ENCODE assay signal across 1 cellular context in the genomic region with DNA sequence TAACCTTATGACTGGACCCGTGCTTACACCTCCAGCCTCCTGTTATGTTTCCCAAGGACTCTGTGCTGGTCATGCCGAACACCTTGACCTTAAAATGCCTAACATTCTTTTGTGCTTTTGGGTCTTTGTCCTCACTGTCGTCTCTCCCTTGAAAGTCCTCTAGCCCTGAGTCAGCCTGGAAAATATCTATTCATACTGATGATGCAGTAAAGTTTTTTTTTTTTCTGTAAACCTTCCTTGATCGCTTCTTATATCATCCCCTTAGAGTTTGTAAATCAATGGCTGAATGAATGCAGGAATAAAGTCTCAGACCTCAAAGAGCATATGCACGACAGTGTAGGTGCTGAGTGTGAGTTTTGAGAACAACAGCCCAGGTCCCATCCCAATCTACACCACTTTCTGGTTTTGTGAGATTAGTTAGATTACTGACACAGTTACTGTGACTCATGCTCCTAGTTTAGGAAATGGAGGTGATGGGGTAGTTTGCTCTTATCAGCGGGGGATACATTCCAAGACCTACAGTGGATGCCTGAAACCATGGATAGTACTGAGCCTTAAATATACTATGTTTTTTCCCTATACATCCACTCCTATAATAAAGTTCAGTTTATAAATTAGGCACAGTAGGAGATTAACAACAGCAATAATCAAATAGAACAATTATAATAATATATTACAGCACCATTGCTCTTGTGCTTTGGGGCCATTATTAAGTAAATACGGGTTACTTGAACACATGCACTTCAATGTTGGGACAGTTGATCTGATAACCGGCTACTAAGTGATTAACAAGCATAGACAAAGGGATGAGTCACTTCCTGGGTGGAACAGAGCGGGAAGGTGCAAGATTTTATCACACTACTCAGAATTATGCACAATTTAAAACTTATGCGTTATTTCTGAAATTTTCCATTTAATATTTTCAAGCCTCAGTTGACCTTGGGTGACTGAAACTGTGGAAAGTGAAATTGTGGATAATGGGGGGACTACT.
TF ChIP-seq lines count a peak whose summit lies in the region.

No MANE protein-coding gene starts in this region.

TF ChIP-seq in K562, 482 proteins besides CTCF, POLR2A, EP300 and RAD21 (continued from another document and continues in another):
- TF ChIP-seq, protein P1, sequence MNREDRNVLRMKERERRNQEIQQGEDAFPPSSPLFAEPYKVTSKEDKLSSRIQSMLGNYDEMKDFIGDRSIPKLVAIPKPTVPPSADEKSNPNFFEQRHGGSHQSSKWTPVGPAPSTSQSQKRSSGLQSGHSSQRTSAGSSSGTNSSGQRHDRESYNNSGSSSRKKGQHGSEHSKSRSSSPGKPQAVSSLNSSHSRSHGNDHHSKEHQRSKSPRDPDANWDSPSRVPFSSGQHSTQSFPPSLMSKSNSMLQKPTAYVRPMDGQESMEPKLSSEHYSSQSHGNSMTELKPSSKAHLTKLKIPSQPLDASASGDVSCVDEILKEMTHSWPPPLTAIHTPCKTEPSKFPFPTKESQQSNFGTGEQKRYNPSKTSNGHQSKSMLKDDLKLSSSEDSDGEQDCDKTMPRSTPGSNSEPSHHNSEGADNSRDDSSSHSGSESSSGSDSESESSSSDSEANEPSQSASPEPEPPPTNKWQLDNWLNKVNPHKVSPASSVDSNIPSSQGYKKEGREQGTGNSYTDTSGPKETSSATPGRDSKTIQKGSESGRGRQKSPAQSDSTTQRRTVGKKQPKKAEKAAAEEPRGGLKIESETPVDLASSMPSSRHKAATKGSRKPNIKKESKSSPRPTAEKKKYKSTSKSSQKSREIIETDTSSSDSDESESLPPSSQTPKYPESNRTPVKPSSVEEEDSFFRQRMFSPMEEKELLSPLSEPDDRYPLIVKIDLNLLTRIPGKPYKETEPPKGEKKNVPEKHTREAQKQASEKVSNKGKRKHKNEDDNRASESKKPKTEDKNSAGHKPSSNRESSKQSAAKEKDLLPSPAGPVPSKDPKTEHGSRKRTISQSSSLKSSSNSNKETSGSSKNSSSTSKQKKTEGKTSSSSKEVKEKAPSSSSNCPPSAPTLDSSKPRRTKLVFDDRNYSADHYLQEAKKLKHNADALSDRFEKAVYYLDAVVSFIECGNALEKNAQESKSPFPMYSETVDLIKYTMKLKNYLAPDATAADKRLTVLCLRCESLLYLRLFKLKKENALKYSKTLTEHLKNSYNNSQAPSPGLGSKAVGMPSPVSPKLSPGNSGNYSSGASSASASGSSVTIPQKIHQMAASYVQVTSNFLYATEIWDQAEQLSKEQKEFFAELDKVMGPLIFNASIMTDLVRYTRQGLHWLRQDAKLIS (CRISPR knock-in tag; IDR thresholded peaks at IDR 0.05): no peak
- TF ChIP-seq HDAC2 (IDR thresholded peaks at IDR 0.05) (no peak), CHAMP1 (IDR thresholded peaks at IDR 0.05) (peak; percentile 64), PML (IDR thresholded peaks at IDR 0.05; ENCODE audit: low read length) (peak; percentile 37; the same call in 1 of the 2 replicates), JUNB (CRISPR knock-in tag; conservative IDR thresholded peaks at IDR 0.05) (no peak; the same call in 1 of the 2 replicates), ZNF778 (CRISPR knock-in tag; IDR thresholded peaks at IDR 0.05) (no peak), SOX6 (IDR thresholded peaks at IDR 0.05) (peak; percentile 98), ZSCAN32 (CRISPR knock-in tag; IDR thresholded peaks at IDR 0.05) (0 out of 2 replicates have a peak, but pooled peaks have one; percentile 32), HOXB6 (CRISPR knock-in tag; IDR thresholded peaks at IDR 0.05; ENCODE audit: borderline replicate concordance) (no peak), EZH2 (IDR thresholded peaks at IDR 0.05; ENCODE audit: borderline replicate concordance, low read depth, low read length) (no peak), DIDO1 (tag; IDR thresholded peaks at IDR 0.05; ENCODE audit: low read depth) (0 out of 2 replicates have a peak, but pooled peaks have one; percentile 13), NFXL1 (CRISPR knock-in tag; IDR thresholded peaks at IDR 0.05) (no peak), DMBX1 (CRISPR knock-in tag; IDR thresholded peaks at IDR 0.05; ENCODE audit: borderline replicate concordance) (no peak; the same call in 1 of the 2 replicates), POLR2AphosphoS5 (IDR thresholded peaks at IDR 0.05; ENCODE audit: control insufficient read depth, insufficient read depth, low read depth, low read length) (peak; percentile 53; the same call in 1 of the 2 replicates), POLR2B (IDR thresholded peaks at IDR 0.05; ENCODE audit: low read depth, partially characterized antibody) (no peak), ZNF584 (CRISPR knock-in tag; IDR thresholded peaks at IDR 0.05; ENCODE audit: low read depth) (no peak), TAF7 (tag; IDR thresholded peaks at IDR 0.05) (no peak), ZNF507 (tag; conservative IDR thresholded peaks at IDR 0.05) (no peak), ZNF24 (IDR thresholded peaks at IDR 0.05) (no peak), MCM2 (IDR thresholded peaks at IDR 0.05; ENCODE audit: low read depth) (no peak), ZNF445 (CRISPR knock-in tag; IDR thresholded peaks at IDR 0.05; ENCODE audit: low read depth) (no peak), MEIS2 (IDR thresholded peaks at IDR 0.05; ENCODE audit: partially characterized antibody) (peak; percentile 88), SRSF7 (optimal IDR thresholded peaks at IDR 0.05; ENCODE audit: low read depth, low read length) (no peak), EP400 (IDR thresholded peaks at IDR 0.05) (peak; percentile 56), BACH1 (tag; IDR thresholded peaks at IDR 0.05) (no peak), NFE2 (IDR thresholded peaks at IDR 0.05; ENCODE audit: low read depth) (peak; percentile 49; the same call in 1 of the 2 replicates)
- TF ChIP-seq, protein P2, sequence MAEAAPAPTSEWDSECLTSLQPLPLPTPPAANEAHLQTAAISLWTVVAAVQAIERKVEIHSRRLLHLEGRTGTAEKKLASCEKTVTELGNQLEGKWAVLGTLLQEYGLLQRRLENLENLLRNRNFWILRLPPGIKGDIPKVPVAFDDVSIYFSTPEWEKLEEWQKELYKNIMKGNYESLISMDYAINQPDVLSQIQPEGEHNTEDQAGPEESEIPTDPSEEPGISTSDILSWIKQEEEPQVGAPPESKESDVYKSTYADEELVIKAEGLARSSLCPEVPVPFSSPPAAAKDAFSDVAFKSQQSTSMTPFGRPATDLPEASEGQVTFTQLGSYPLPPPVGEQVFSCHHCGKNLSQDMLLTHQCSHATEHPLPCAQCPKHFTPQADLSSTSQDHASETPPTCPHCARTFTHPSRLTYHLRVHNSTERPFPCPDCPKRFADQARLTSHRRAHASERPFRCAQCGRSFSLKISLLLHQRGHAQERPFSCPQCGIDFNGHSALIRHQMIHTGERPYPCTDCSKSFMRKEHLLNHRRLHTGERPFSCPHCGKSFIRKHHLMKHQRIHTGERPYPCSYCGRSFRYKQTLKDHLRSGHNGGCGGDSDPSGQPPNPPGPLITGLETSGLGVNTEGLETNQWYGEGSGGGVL (CRISPR knock-in tag; IDR thresholded peaks at IDR 0.05): no peak
- TF ChIP-seq, protein P3, sequence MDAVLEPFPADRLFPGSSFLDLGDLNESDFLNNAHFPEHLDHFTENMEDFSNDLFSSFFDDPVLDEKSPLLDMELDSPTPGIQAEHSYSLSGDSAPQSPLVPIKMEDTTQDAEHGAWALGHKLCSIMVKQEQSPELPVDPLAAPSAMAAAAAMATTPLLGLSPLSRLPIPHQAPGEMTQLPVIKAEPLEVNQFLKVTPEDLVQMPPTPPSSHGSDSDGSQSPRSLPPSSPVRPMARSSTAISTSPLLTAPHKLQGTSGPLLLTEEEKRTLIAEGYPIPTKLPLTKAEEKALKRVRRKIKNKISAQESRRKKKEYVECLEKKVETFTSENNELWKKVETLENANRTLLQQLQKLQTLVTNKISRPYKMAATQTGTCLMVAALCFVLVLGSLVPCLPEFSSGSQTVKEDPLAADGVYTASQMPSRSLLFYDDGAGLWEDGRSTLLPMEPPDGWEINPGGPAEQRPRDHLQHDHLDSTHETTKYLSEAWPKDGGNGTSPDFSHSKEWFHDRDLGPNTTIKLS (IDR thresholded peaks at IDR 0.05; ENCODE audit: borderline replicate concordance, low read depth): no peak
- TF ChIP-seq, protein P4, sequence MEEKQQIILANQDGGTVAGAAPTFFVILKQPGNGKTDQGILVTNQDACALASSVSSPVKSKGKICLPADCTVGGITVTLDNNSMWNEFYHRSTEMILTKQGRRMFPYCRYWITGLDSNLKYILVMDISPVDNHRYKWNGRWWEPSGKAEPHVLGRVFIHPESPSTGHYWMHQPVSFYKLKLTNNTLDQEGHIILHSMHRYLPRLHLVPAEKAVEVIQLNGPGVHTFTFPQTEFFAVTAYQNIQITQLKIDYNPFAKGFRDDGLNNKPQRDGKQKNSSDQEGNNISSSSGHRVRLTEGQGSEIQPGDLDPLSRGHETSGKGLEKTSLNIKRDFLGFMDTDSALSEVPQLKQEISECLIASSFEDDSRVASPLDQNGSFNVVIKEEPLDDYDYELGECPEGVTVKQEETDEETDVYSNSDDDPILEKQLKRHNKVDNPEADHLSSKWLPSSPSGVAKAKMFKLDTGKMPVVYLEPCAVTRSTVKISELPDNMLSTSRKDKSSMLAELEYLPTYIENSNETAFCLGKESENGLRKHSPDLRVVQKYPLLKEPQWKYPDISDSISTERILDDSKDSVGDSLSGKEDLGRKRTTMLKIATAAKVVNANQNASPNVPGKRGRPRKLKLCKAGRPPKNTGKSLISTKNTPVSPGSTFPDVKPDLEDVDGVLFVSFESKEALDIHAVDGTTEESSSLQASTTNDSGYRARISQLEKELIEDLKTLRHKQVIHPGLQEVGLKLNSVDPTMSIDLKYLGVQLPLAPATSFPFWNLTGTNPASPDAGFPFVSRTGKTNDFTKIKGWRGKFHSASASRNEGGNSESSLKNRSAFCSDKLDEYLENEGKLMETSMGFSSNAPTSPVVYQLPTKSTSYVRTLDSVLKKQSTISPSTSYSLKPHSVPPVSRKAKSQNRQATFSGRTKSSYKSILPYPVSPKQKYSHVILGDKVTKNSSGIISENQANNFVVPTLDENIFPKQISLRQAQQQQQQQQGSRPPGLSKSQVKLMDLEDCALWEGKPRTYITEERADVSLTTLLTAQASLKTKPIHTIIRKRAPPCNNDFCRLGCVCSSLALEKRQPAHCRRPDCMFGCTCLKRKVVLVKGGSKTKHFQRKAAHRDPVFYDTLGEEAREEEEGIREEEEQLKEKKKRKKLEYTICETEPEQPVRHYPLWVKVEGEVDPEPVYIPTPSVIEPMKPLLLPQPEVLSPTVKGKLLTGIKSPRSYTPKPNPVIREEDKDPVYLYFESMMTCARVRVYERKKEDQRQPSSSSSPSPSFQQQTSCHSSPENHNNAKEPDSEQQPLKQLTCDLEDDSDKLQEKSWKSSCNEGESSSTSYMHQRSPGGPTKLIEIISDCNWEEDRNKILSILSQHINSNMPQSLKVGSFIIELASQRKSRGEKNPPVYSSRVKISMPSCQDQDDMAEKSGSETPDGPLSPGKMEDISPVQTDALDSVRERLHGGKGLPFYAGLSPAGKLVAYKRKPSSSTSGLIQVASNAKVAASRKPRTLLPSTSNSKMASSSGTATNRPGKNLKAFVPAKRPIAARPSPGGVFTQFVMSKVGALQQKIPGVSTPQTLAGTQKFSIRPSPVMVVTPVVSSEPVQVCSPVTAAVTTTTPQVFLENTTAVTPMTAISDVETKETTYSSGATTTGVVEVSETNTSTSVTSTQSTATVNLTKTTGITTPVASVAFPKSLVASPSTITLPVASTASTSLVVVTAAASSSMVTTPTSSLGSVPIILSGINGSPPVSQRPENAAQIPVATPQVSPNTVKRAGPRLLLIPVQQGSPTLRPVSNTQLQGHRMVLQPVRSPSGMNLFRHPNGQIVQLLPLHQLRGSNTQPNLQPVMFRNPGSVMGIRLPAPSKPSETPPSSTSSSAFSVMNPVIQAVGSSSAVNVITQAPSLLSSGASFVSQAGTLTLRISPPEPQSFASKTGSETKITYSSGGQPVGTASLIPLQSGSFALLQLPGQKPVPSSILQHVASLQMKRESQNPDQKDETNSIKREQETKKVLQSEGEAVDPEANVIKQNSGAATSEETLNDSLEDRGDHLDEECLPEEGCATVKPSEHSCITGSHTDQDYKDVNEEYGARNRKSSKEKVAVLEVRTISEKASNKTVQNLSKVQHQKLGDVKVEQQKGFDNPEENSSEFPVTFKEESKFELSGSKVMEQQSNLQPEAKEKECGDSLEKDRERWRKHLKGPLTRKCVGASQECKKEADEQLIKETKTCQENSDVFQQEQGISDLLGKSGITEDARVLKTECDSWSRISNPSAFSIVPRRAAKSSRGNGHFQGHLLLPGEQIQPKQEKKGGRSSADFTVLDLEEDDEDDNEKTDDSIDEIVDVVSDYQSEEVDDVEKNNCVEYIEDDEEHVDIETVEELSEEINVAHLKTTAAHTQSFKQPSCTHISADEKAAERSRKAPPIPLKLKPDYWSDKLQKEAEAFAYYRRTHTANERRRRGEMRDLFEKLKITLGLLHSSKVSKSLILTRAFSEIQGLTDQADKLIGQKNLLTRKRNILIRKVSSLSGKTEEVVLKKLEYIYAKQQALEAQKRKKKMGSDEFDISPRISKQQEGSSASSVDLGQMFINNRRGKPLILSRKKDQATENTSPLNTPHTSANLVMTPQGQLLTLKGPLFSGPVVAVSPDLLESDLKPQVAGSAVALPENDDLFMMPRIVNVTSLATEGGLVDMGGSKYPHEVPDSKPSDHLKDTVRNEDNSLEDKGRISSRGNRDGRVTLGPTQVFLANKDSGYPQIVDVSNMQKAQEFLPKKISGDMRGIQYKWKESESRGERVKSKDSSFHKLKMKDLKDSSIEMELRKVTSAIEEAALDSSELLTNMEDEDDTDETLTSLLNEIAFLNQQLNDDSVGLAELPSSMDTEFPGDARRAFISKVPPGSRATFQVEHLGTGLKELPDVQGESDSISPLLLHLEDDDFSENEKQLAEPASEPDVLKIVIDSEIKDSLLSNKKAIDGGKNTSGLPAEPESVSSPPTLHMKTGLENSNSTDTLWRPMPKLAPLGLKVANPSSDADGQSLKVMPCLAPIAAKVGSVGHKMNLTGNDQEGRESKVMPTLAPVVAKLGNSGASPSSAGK (IDR thresholded peaks at IDR 0.05): peak; percentile 44; the same call in 1 of the 2 replicates
- TF ChIP-seq, protein P5, sequence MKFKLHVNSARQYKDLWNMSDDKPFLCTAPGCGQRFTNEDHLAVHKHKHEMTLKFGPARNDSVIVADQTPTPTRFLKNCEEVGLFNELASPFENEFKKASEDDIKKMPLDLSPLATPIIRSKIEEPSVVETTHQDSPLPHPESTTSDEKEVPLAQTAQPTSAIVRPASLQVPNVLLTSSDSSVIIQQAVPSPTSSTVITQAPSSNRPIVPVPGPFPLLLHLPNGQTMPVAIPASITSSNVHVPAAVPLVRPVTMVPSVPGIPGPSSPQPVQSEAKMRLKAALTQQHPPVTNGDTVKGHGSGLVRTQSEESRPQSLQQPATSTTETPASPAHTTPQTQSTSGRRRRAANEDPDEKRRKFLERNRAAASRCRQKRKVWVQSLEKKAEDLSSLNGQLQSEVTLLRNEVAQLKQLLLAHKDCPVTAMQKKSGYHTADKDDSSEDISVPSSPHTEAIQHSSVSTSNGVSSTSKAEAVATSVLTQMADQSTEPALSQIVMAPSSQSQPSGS (CRISPR knock-in tag; IDR thresholded peaks at IDR 0.05): no peak
